ENCODE assay signal across 9 cellular contexts in the genomic region with DNA sequence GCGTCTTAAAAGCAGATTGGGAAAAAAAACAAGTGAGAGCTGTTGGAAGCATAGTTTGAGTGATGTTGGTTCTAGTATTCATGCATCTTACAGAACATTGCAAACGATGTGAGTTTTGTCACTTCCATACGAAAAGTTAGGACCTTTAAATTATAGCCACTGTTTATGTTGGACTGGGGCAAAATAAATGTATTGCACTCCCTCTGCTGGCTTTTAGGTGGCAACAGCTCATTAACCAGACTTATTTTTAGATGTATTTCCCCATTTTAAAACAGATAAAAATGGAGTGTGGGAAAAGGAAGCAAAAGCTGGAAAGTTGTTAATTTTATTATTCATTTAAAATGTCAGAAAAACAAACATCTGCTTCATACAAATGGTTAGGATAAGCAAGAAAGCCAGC.
DNase-seq lines count a peak whose midpoint lies in the region; TF ChIP-seq lines count a peak whose summit lies in the region.
"Had no signal": no experiment of that assay in that cellular context is flagged by ENCODE, and none has a peak within 500 bp of the region (broad histone marks: within the 10 kb centered on the region; RNA-seq: fewer than 3 reads in every experiment).

No MANE protein-coding gene starts in this region.

- CTCF ChIA-PET in CD4-positive, alpha-beta memory T cell (lab: Charles Lee; ENCODE audit: partially characterized antibody), result no interaction called here

- H3K9me3 Mint-ChIP-seq in CD4-positive, alpha-beta memory T cell, result no peaks in the 10 kb centered on the region

- no peak overlapping the region for H3K27ac Mint-ChIP-seq in CD4-positive, alpha-beta memory T cell

- in situ Hi-C loops in transverse colon (cut with MboI; ENCODE audit: low pct_ligation_motif_present in 1 of 4, low pct_unique_long_range_greater_than_20kb in 1 of 4, low sequenced_read_pairs in 3 of 4), result loop anchor here in 1 of 4 donors (10.0 kb wide), 1 partner anchor 137 kb away; no protein-coding TSS in a partner anchor

- DNase-seq in SIG-M5 treated with dmso at 0.1 percent for 504 hours (lab: John Stamatoyannopoulos, UW; ENCODE audit: unreplicated experiment) (peak; percentile 57), SIG-M5 (lab: John Stamatoyannopoulos, UW) (no peak), fibroblast of pulmonary artery (ENCODE audit: low read depth) (peak; percentile 43), transverse colon (no peak), NCI-H2196 treated with DMSO at 0.1 percent for 48 hours (lab: John Stamatoyannopoulos, UW; ENCODE audit: unreplicated experiment) (no peak)
- DNase-seq in stimulated activated naive CD4-positive, alpha-beta T cell (lab: John Stamatoyannopoulos, UW), result no peak
- no peak for DNase-seq in CD4-positive, alpha-beta memory T cell
- DNase-seq: DMS79 had no signal

- no peaks in the 10 kb centered on the region for H4K20me1 ChIP-seq in OCI-LY1 (ENCODE audit: insufficient read depth, low read length)

- H3K79me2 ChIP-seq in OCI-LY1 (ENCODE audit: insufficient read depth, low read length), result no peaks in the 10 kb centered on the region

- no peaks in the 10 kb centered on the region for H3K36me3 Mint-ChIP-seq in CD4-positive, alpha-beta memory T cell

- POLR2A ChIA-PET in CD4-positive, alpha-beta memory T cell (lab: Charles Lee; ENCODE audit: partially characterized antibody), result no interaction called here

- no peaks in the 10 kb centered on the region for H3F3A ChIP-seq in OCI-LY1 (ENCODE audit: insufficient read depth, low read length)

- WGBS in transverse colon (ENCODE audit: low coverage in 1 of 2), 2 donors, result 44% methylated on average over 3 of the region's 3 CpGs

- no peaks in the 10 kb centered on the region for H3K4me1 ChIP-seq in OCI-LY1 (ENCODE audit: insufficient read depth, low read length, severe bottlenecking)
- no peaks in the 10 kb centered on the region for H3K4me1 ChIP-seq in transverse colon
- no peaks in the 10 kb centered on the region for H3K4me1 ChIP-seq in CD4-positive, alpha-beta memory T cell (ENCODE audit: insufficient read depth, low read length)

- TF ChIP-seq CTCF in OCI-LY1 (IDR thresholded peaks at IDR 0.05; ENCODE audit: low read length), result peak; percentile 50
- peak; percentile 44 for TF ChIP-seq CTCF in fibroblast of pulmonary artery (IDR thresholded peaks at IDR 0.05; ENCODE audit: low read length, missing control alignments)
- peak in 4 of 5 experiments; percentile 13 to 28 (median 15) for TF ChIP-seq CTCF in transverse colon (IDR thresholded peaks at IDR 0.05)

- H3K9me2 ChIP-seq in OCI-LY1 (ENCODE audit: low read depth, low read length), result no peaks in the 10 kb centered on the region

- no peak overlapping the region for H3K4me2 ChIP-seq in OCI-LY1 (ENCODE audit: low read length)

- H3K27me3 Mint-ChIP-seq in CD4-positive, alpha-beta memory T cell, result peaks cover 8 to 11% of the 10 kb centered on the region in 2 donors

- intact Hi-C loops in transverse colon (cut with DNase I; ENCODE audit: low total_unique reads), result no loop called here
- intact Hi-C loops in CD4-positive, alpha-beta memory T cell (cut with micrococcal nuclease), result no loop called here

- H3K9ac ChIP-seq in OCI-LY1 (ENCODE audit: low read length), result no peak overlapping the region

- no peak overlapping the region for H2AFZ ChIP-seq in OCI-LY1 (ENCODE audit: low read length)

- no peak overlapping the region for H3K27ac ChIP-seq in OCI-LY1 (ENCODE audit: low read depth, low read length, poor library complexity, severe bottlenecking)
- no peak overlapping the region for H3K27ac ChIP-seq in transverse colon
- no peak overlapping the region for H3K27ac ChIP-seq in CD4-positive, alpha-beta memory T cell (ENCODE audit: low read depth, low read length)

- H3K9me3 ChIP-seq in OCI-LY1 (ENCODE audit: low read length) (no peaks in the 10 kb centered on the region), transverse colon (no peaks in the 10 kb centered on the region)
- no peaks in the 10 kb centered on the region for H3K9me3 ChIP-seq in CD4-positive, alpha-beta memory T cell (ENCODE audit: control insufficient read depth in 1 of 2, low read length in 2 of 2)

- H3K27me3 ChIP-seq in OCI-LY1 (ENCODE audit: insufficient read depth, low read length), result no peaks in the 10 kb centered on the region
- H3K27me3 ChIP-seq in transverse colon, result no peaks in the 10 kb centered on the region
- H3K27me3 ChIP-seq in CD4-positive, alpha-beta memory T cell (ENCODE audit: insufficient read depth, low read length), result no peaks in the 10 kb centered on the region

- no peak for TF ChIP-seq EP300 in transverse colon (IDR thresholded peaks at IDR 0.05; ENCODE audit: low read depth)

- H3K4me3 ChIP-seq in OCI-LY1 (ENCODE audit: low read depth, low read length, poor library complexity, severe bottlenecking) (no peak overlapping the region), fibroblast of pulmonary artery (replicated peaks; ENCODE audit: low read depth, low read length) (no peak overlapping the region), transverse colon (no peak overlapping the region)
- H3K4me3 ChIP-seq in CD4-positive, alpha-beta memory T cell (ENCODE audit: low read length in 2 of 2), result no peak overlapping the region

- TF ChIP-seq POLR2A in transverse colon (IDR thresholded peaks at IDR 0.05), result no peak

- H3K4me1 Mint-ChIP-seq in CD4-positive, alpha-beta memory T cell, result no peaks in the 10 kb centered on the region

- H3K4me3 Mint-ChIP-seq in CD4-positive, alpha-beta memory T cell, result no peak overlapping the region

- H3K36me3 ChIP-seq in OCI-LY1 (ENCODE audit: insufficient read depth, low read length) (no peaks in the 10 kb centered on the region), transverse colon (no peaks in the 10 kb centered on the region)
- no peaks in the 10 kb centered on the region for H3K36me3 ChIP-seq in CD4-positive, alpha-beta memory T cell (ENCODE audit: insufficient read depth, low read length)

Comparison
In these comparisons a context has a peak if more than half of its experiments do, and no peak if none do; other contexts are left out.
1. DNase-seq: peak in SIG-M5 treated with dmso at 0.1 percent for 504 hours (single experiment) and fibroblast of pulmonary artery (single experiment); none in SIG-M5 (single experiment), transverse colon (single experiment), stimulated activated naive CD4-positive, alpha-beta T cell (0 of 6), NCI-H2196 treated with DMSO at 0.1 percent for 48 hours (single experiment) and CD4-positive, alpha-beta memory T cell (0 of 5).
2. Peak in every context shown above with its lines, with median percentiles within 50 percentile points of each other: CTCF ChIP-seq.